In the genomic region with DNA sequence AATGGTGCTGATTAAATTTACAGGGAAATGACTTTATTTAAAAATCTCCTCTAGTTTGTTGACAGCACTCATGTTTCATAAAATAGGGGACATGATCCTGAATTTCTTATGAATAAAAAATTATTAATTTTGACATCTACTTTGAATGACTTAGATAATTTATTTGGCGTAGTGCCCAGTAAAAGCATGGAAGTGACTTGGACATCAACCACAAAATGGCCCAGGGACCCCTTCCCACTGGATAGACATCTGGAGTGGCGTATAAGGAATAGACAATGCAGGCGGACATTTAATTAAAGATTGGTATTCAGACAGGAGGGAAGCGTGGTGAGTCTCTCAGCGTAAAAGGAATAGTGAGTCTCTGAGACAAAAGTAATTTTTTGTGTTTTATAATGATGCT, we compare ENCODE assay signal across 21 cellular contexts.
DNase-seq lines count a peak whose midpoint lies in the region; ATAC-seq, FAIRE-seq and TF ChIP-seq lines count a peak whose summit lies in the region.
"Had no signal": no experiment of that assay in that cellular context is flagged by ENCODE, and none has a peak within 500 bp of the region (broad histone marks: within the 10 kb centered on the region; RNA-seq: fewer than 3 reads in every experiment).

No MANE protein-coding gene starts in this region.

- intact Hi-C loops in K562 (cut with micrococcal nuclease) = loop anchor here (10.0 kb wide), 1 partner anchor 291 kb away; no protein-coding TSS in a partner anchor

- H3K4me2 ChIP-seq in K562 (ENCODE audit: insufficient read depth, low read length) = no peak overlapping the region
- no peak overlapping the region for H3K4me2 ChIP-seq in hepatocyte
- H3K4me2 ChIP-seq: BLaER1 had no signal

- H3K9ac ChIP-seq in HUES64 (ENCODE audit: low read depth, low read length) (peak overlapping the region; percentile 45; the same call in 1 of the 2 replicates), K562 (ENCODE audit: insufficient read depth in 1 of 2, low read depth in 2 of 2, low read length in 2 of 2) (no peak overlapping the region)
- H3K9ac ChIP-seq: BLaER1, GM23248 had no signal

- DNase-seq in A172 (ENCODE audit: low spot score) (peak; percentile 3), K562 (ENCODE audit: extremely low read depth in 1 of 4, low spot score in 3 of 4) (no peak), myocyte (ENCODE audit: low read depth) (peak; percentile 6), occipital lobe (lab: John Stamatoyannopoulos, UW) (no peak), KBM-7 (no peak), hepatocyte (ENCODE audit: low spot score) (no peak)
- DNase-seq: CD8-positive, alpha-beta T cell; KG1; MV-4-11; NCI-H187; NCI-H345; NCI-H524 treated with DMSO at 0.1 percent for 48 hours had no signal

- H3K9me3 ChIP-seq in HUES64 (ENCODE audit: insufficient read depth, low read depth, low read length) (no peaks in the 10 kb centered on the region), K562 (replicated peaks; ENCODE audit: control insufficient read depth, insufficient read depth, low read depth, low read length) (no peaks in the 10 kb centered on the region), hepatocyte (ENCODE audit: low read depth) (no peaks in the 10 kb centered on the region)
- H3K9me3 ChIP-seq: HAP-1 had no signal

- H4K20me1 ChIP-seq in K562 (replicated peaks; ENCODE audit: control insufficient read depth, insufficient read depth, low read length) (no peaks in the 10 kb centered on the region), hepatocyte (ENCODE audit: insufficient read depth, poor library complexity, severe bottlenecking) (no peaks in the 10 kb centered on the region)
- H4K20me1 ChIP-seq: BLaER1 had no signal

- in situ Hi-C loops in K562 (cut with MboI) = no loop called here
- in situ Hi-C loops in KBM-7 (cut with MboI; ENCODE audit: low pct_unique_long_range_greater_than_20kb, low sequenced_read_pairs) = no loop called here

- H3K4me3 ChIP-seq in HUES64 (ENCODE audit: low read length) (no peak overlapping the region), K562 (no peak overlapping the region), hepatocyte (no peak overlapping the region)
- H3K4me3 ChIP-seq: BLaER1, GM23248, HAP-1, SK-N-MC had no signal

- TF ChIP-seq POLR2A in K562 (conservative IDR thresholded peaks at IDR 0.05) = no peak

- H3K9me1 ChIP-seq in K562 (ENCODE audit: control insufficient read depth, insufficient read depth, low read length) = no peaks in the 10 kb centered on the region

- CTCF ChIA-PET in K562 (lab: Yijun Ruan, JAX; ENCODE audit: low intra/inter-chr PET ratio) = no interaction called here

- H3K36me3 ChIP-seq in HUES64 (ENCODE audit: insufficient read depth, low read length) (no peaks in the 10 kb centered on the region), K562 (ENCODE audit: control insufficient read depth, insufficient read depth, low read length) (no peaks in the 10 kb centered on the region), hepatocyte (replicated peaks; ENCODE audit: insufficient read depth, low read depth) (no peaks in the 10 kb centered on the region)
- H3K36me3 ChIP-seq: BLaER1, HAP-1 had no signal

- ATAC-seq in K562 (no peak), HG02763 (IDR thresholded peaks at IDR 0.05; ENCODE audit: unreplicated experiment) (no peak)
- ATAC-seq: CD8-positive, alpha-beta T cell; Panc1; Right ventricle myocardium inferior had no signal

- H2AFZ ChIP-seq in K562 (ENCODE audit: low read depth, low read length) (no peak overlapping the region), hepatocyte (no peak overlapping the region)
- H2AFZ ChIP-seq: GM23248 had no signal

- FAIRE-seq in K562 (lab: Jason Lieb, UNC) = no peak
- FAIRE-seq: GM12891 had no signal

- WGBS in HUES64 = 95% methylated on average over 5 of the region's 5 CpGs
- WGBS in K562 (ENCODE audit: insufficient coverage, low coverage, missing lambda C conversion rate) = 4% methylated on average over 5 of the region's 5 CpGs
- 95% methylated on average over 5 of the region's 5 CpGs for WGBS in hepatocyte (ENCODE audit: low lambda C conversion rate, missing lambda C conversion rate)

- H3K79me2 ChIP-seq in K562 (ENCODE audit: control insufficient read depth, insufficient read depth, low read length) = no peaks in the 10 kb centered on the region
- H3K79me2 ChIP-seq in hepatocyte = no peaks in the 10 kb centered on the region

- TF ChIP-seq EP300 in K562 (IDR thresholded peaks at IDR 0.05; ENCODE audit: low read length) = no peak

- TF ChIP-seq CTCF in K562 (IDR thresholded peaks at IDR 0.05 in 2 of 3, conservative IDR thresholded peaks at IDR 0.05 in 1 of 3; ENCODE audit: insufficient read depth in 2 of 3, low read depth in 1 of 3, low read length in 3 of 3) (no peak), hepatocyte (IDR thresholded peaks at IDR 0.05; ENCODE audit: poor library complexity) (no peak)

- H3K9me2 ChIP-seq in hepatocyte (replicated peaks; ENCODE audit: insufficient read depth) = no peaks in the 10 kb centered on the region

- peaks cover 27% of the 10 kb centered on the region for H3K4me1 ChIP-seq in HUES64 (ENCODE audit: insufficient read depth, low read length)
- H3K4me1 ChIP-seq in K562 (replicated peaks in 1 of 2; ENCODE audit: control insufficient read depth in 2 of 2, insufficient read depth in 2 of 2, low read length in 2 of 2) = no peaks in the 10 kb centered on the region
- H3K4me1 ChIP-seq in hepatocyte (ENCODE audit: insufficient read depth) = no peaks in the 10 kb centered on the region
- H3K4me1 ChIP-seq: BLaER1, HAP-1 had no signal

- no peaks in the 10 kb centered on the region for H3K27me3 ChIP-seq in HUES64 (ENCODE audit: insufficient read depth, low read length)
- no peaks in the 10 kb centered on the region for H3K27me3 ChIP-seq in K562 (ENCODE audit: control insufficient read depth in 2 of 2, insufficient read depth in 2 of 2, low read length in 2 of 2)
- no peaks in the 10 kb centered on the region for H3K27me3 ChIP-seq in hepatocyte
- H3K27me3 ChIP-seq: BLaER1 had no signal

- no TSS peak for BruUV-seq in K562 (replicated peaks; lab: Mats Ljungman, UMichigan)

- POLR2A ChIA-PET in K562 (lab: Yijun Ruan, JAX) = no interaction called here

- H3K27ac ChIP-seq in HUES64 (ENCODE audit: low read depth, low read length) (peak overlapping the region; percentile 50; the same call in 1 of the 2 replicates), K562 (ENCODE audit: extremely low read depth, low read depth, low read length) (no peak overlapping the region), hepatocyte (no peak overlapping the region)
- H3K27ac ChIP-seq: BLaER1, GM23248, SK-N-MC had no signal

- no peak for TF ChIP-seq RAD21 in K562 (CRISPR knock-in tag; conservative IDR thresholded peaks at IDR 0.05 in 1 of 2, IDR thresholded peaks at IDR 0.05 in 1 of 2)

TF ChIP-seq in K562, 482 proteins besides CTCF, POLR2A, EP300 and RAD21:
- TF ChIP-seq SP1 (CRISPR knock-in tag; IDR thresholded peaks at IDR 0.05) (no peak), NFIC (IDR thresholded peaks at IDR 0.05) (peak; percentile 16; the same call in 1 of the 2 replicates)
- TF ChIP-seq, protein P1, sequence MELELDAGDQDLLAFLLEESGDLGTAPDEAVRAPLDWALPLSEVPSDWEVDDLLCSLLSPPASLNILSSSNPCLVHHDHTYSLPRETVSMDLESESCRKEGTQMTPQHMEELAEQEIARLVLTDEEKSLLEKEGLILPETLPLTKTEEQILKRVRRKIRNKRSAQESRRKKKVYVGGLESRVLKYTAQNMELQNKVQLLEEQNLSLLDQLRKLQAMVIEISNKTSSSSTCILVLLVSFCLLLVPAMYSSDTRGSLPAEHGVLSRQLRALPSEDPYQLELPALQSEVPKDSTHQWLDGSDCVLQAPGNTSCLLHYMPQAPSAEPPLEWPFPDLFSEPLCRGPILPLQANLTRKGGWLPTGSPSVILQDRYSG (tag; conservative IDR thresholded peaks at IDR 0.05; ENCODE audit: low read depth) = no peak

Comparison
In these comparisons a context has a peak if more than half of its experiments do, and no peak if none do; other contexts are left out.
1. DNase-seq: peak in A172 (single experiment) and myocyte (single experiment); none in K562 (0 of 4), occipital lobe (single experiment), KBM-7 (single experiment) and hepatocyte (single experiment).